ENCODE assay signal across 23 cellular contexts in genomic region chr10:99539820-99540219, GRCh38. TPM values are rescaled to one million over a fixed set of nuclear protein-coding genes. Genes with fewer than 3 reads are reported as not detected.
A peak's percentile ranks its signal among the peaks of the same experiment; 100 is the strongest.
DNase-seq lines count a peak whose midpoint lies in the region; ATAC-seq, FAIRE-seq and TF ChIP-seq lines count a peak whose summit lies in the region.
"Had no signal": no experiment of that assay in that cellular context is flagged by ENCODE, and none has a peak within 500 bp of the region (broad histone marks: within the 10 kb centered on the region; RNA-seq: fewer than 3 reads in every experiment).

No MANE protein-coding gene starts in this region.

- H3K9ac ChIP-seq in endothelial cell of umbilical vein (replicated peaks; ENCODE audit: extremely low read depth, insufficient read depth, low read length), result no peak overlapping the region
- H3K9ac ChIP-seq: GM23248 had no signal

- POLR2A ChIA-PET in endothelial cell of umbilical vein (lab: Charles Lee), result no interaction called here

- H3K4me3 ChIP-seq in endothelial cell of umbilical vein (replicated peaks in 1 of 3; ENCODE audit: insufficient read depth in 1 of 3, low read depth in 1 of 3, low read length in 3 of 3) (no peak overlapping the region), sigmoid colon (no peak overlapping the region), osteoblast (ENCODE audit: insufficient read depth, low read length) (no peak overlapping the region)
- H3K4me3 ChIP-seq: GM23248 had no signal

- peak overlapping the region in 1 of 3 donors; percentile 22 for H3K27ac Mint-ChIP-seq in IgD-negative memory B cell
- H3K27ac Mint-ChIP-seq: CD4-positive, alpha-beta memory T cell; H9 had no signal

- H3K36me3 ChIP-seq in endothelial cell of umbilical vein (ENCODE audit: control insufficient read depth in 2 of 2, extremely low read depth in 1 of 2, insufficient read depth in 2 of 2, low read length in 2 of 2), result no peaks in the 10 kb centered on the region
- H3K36me3 ChIP-seq in sigmoid colon, result peaks cover 0 to 4% (median 0%) of the 10 kb centered on the region in 4 donors
- no peaks in the 10 kb centered on the region for H3K36me3 ChIP-seq in osteoblast (ENCODE audit: insufficient read depth, low read length)
- H3K36me3 ChIP-seq: BE2C had no signal

- no peak for ATAC-seq in GM21619 (IDR thresholded peaks at IDR 0.05; ENCODE audit: unreplicated experiment)

- no peak for TF ChIP-seq CTCF in GM20000 (IDR thresholded peaks at IDR 0.05; ENCODE audit: extremely low read depth, missing control alignments)
- TF ChIP-seq CTCF in endothelial cell of umbilical vein (IDR thresholded peaks at IDR 0.05; ENCODE audit: extremely low read depth in 1 of 2, insufficient read depth in 1 of 2, low read depth in 1 of 2, low read length in 2 of 2), result no peak
- no peak for TF ChIP-seq CTCF in sigmoid colon (IDR thresholded peaks at IDR 0.05)
- TF ChIP-seq CTCF in osteoblast (IDR thresholded peaks at IDR 0.05; ENCODE audit: extremely low read depth, low read depth, low read length), result no peak

- peak; percentile 16 for DNase-seq in GM20000 (ENCODE audit: low spot score)
- no peak for DNase-seq in endothelial cell of umbilical vein (ENCODE audit: low read depth, low spot score)
- DNase-seq in sigmoid colon, result no peak
- DNase-seq in ureter (ENCODE audit: low spot score), result no peak
- no peak for DNase-seq in osteoblast (ENCODE audit: insufficient read length, low spot score, missing footprints)
- no peak for DNase-seq in LoVo (ENCODE audit: low spot score)
- DNase-seq: BE2C; CD4-positive, alpha-beta memory T cell; DMS153; DMS79 treated with DMSO at 0.1 percent for 48 hours; EL; GM23248; KBM-7 had no signal

- 7 to 35% methylated on average over 1 of the region's 1 CpG for WGBS in sigmoid colon, 2 donors

- no peak overlapping the region for H3K27ac ChIP-seq in endothelial cell of umbilical vein (ENCODE audit: insufficient read depth, low read depth, low read length)
- H3K27ac ChIP-seq in sigmoid colon, result peak overlapping the region in 3 of 4 donors; percentile 94 to 95 (median 94)
- no peak overlapping the region for H3K27ac ChIP-seq in osteoblast (ENCODE audit: low read depth, low read length)
- H3K27ac ChIP-seq: C4-2B, GM23248 had no signal

- H3K27me3 Mint-ChIP-seq in IgD-negative memory B cell, result peaks cover 67% of the 10 kb centered on the region

- TF ChIP-seq POLR2A in endothelial cell of umbilical vein (IDR thresholded peaks at IDR 0.05; ENCODE audit: low read depth, low read length) (no peak), sigmoid colon (IDR thresholded peaks at IDR 0.05) (no peak)

- BruUV-seq in endothelial cell of umbilical vein (replicated peaks; lab: Mats Ljungman, UMichigan), result no TSS peak

- no peaks in the 10 kb centered on the region for H3K4me1 ChIP-seq in endothelial cell of umbilical vein (ENCODE audit: control insufficient read depth, extremely low read depth, insufficient read depth, low read length)
- peaks cover 0 to 40% (median 25%) of the 10 kb centered on the region in 4 donors for H3K4me1 ChIP-seq in sigmoid colon
- no peaks in the 10 kb centered on the region for H3K4me1 ChIP-seq in osteoblast (ENCODE audit: insufficient read depth, low read length)
- H3K4me1 ChIP-seq: BE2C had no signal

- H2AFZ ChIP-seq in endothelial cell of umbilical vein (ENCODE audit: low read depth, low read length) (no peak overlapping the region), osteoblast (ENCODE audit: low read length) (no peak overlapping the region)
- H2AFZ ChIP-seq: GM23248 had no signal

- intact Hi-C loops in endothelial cell of umbilical vein (cut with micrococcal nuclease), result no loop called here
- intact Hi-C loops in sigmoid colon (cut with DNase I), result loop anchor here (5.0 kb wide), 1 partner anchor 108 kb away; the partner anchor contains the start of gene GOT1

- no peaks in the 10 kb centered on the region for H3K9me1 ChIP-seq in endothelial cell of umbilical vein (replicated peaks; ENCODE audit: control insufficient read depth, extremely low read depth, insufficient read depth, low read length)

- H3K4me2 ChIP-seq in endothelial cell of umbilical vein (ENCODE audit: insufficient read depth, low read length) (no peak overlapping the region), osteoblast (ENCODE audit: insufficient read depth, low read length) (no peak overlapping the region)

- H3K4me1 Mint-ChIP-seq in IgD-negative memory B cell, result peaks cover 7 to 18% (median 15%) of the 10 kb centered on the region in 3 donors

- CTCF ChIA-PET in endothelial cell of umbilical vein (lab: Charles Lee), result interaction anchor here (1.3 to 1.8 kb wide), 2 partner anchors 104 to 147 kb away, joined by 3 to 8 read pairs; no protein-coding TSS in a partner anchor

- H3K79me2 ChIP-seq in endothelial cell of umbilical vein (ENCODE audit: control insufficient read depth, insufficient read depth, low read length), result no peaks in the 10 kb centered on the region
- no peaks in the 10 kb centered on the region for H3K79me2 ChIP-seq in osteoblast (ENCODE audit: insufficient read depth, low read length)

- H3K9me3 ChIP-seq in endothelial cell of umbilical vein (replicated peaks; ENCODE audit: control insufficient read depth, insufficient read depth, low read length) (no peaks in the 10 kb centered on the region), sigmoid colon (no peaks in the 10 kb centered on the region), osteoblast (ENCODE audit: low read depth, low read length) (peaks cover 2% of the 10 kb centered on the region)
- H3K9me3 ChIP-seq: A549, BE2C had no signal

- no peak for TF ChIP-seq EP300 in sigmoid colon (IDR thresholded peaks at IDR 0.05)

- H3K27me3 ChIP-seq in endothelial cell of umbilical vein (ENCODE audit: control insufficient read depth in 2 of 2, insufficient read depth in 2 of 2, low read length in 2 of 2) (peaks cover 79 to 88% of the 10 kb centered on the region in 2 experiments), sigmoid colon (peaks cover 0 to 8% (median 0%) of the 10 kb centered on the region in 3 donors), osteoblast (ENCODE audit: insufficient read depth, low read length) (peaks cover 91% of the 10 kb centered on the region)

- H3K4me3 Mint-ChIP-seq in IgD-negative memory B cell, result peak overlapping the region in 3 of 4 donors; percentile 17 to 43 (median 35)

- H3K9me3 Mint-ChIP-seq in IgD-negative memory B cell, result peaks cover 0 to 5% (median 4%) of the 10 kb centered on the region in 3 donors
- H3K9me3 Mint-ChIP-seq: CD4-positive, alpha-beta memory T cell; H9 had no signal

- peaks cover 1% of the 10 kb centered on the region for H3K36me3 Mint-ChIP-seq in IgD-negative memory B cell
- H3K36me3 Mint-ChIP-seq: CD4-positive, alpha-beta memory T cell had no signal

- FAIRE-seq in endothelial cell of umbilical vein (lab: Jason Lieb, UNC), result no peak
- FAIRE-seq: A549, D721Med, G401.6, GM12891 had no signal

- dilution Hi-C loops in endothelial cell of umbilical vein (cut with MboI; ENCODE audit: extremely low pct_ligation_motif_present, low sequenced_read_pairs), result no loop called here

- no peaks in the 10 kb centered on the region for H4K20me1 ChIP-seq in endothelial cell of umbilical vein (replicated peaks; ENCODE audit: control insufficient read depth, extremely low read depth, insufficient read depth, low read length)
- H4K20me1 ChIP-seq in osteoblast (ENCODE audit: insufficient read depth, low read length), result no peaks in the 10 kb centered on the region

TF ChIP-seq in endothelial cell of umbilical vein, 7 proteins besides CTCF, POLR2A, EP300 and RAD21:
- TF ChIP-seq MAX (IDR thresholded peaks at IDR 0.05; ENCODE audit: insufficient read depth, insufficient read length), result no peak
- peak; percentile 14 for TF ChIP-seq EZH2 (IDR thresholded peaks at IDR 0.05; ENCODE audit: borderline replicate concordance, low read depth, low read length, severe bottlenecking)

RNA-seq across cellular contexts. Expression of gene NKX2-3, which starts 7.1 kb away (rescaled TPM):
- polyA plus RNA-seq in IgD-negative memory B cell, result not detected
- total RNA-seq in endothelial cell of umbilical vein, result not detected in 2 replicates
- polyA plus RNA-seq in endothelial cell of umbilical vein, result not detected in 2 replicates
- not detected in 2 replicates for polyA plus RNA-seq in endothelial cell of umbilical vein (2011; cell fraction: cytosol; rRNA removed)
- not detected in 2 replicates for polyA plus RNA-seq in endothelial cell of umbilical vein (2011; cell fraction: nucleus; rRNA removed)
- polyA plus RNA-seq in endothelial cell of umbilical vein (2012), result not detected in 2 replicates
- not detected in 2 replicates for polyA minus RNA-seq in endothelial cell of umbilical vein
- not detected for polyA minus RNA-seq in endothelial cell of umbilical vein (2011; cell fraction: cytosol; rRNA and poly(A)+ RNA removed)
- polyA minus RNA-seq in endothelial cell of umbilical vein (2011; cell fraction: nucleus; rRNA and poly(A)+ RNA removed), result not detected in 2 replicates
- total RNA-seq in sigmoid colon, result 10 to 100 TPM; 32.4 to 49.9 (median 34.1) TPM
- 1 to 10 TPM; 5.8 to 8.9 (median 7.2) TPM for polyA plus RNA-seq in sigmoid colon
- total RNA-seq in ureter, result not detected
- total RNA-seq in osteoblast, result not detected in 2 replicates
- total RNA-seq: CD4-positive, alpha-beta memory T cell; GM23248; H9; HT1080 had no signal
- polyA plus RNA-seq: A549, AG04450, GM23248 had no signal

Comparison
In these comparisons a context has a peak if more than half of its experiments do, and no peak if none do; other contexts are left out.
1. H3K27ac ChIP-seq: peak in sigmoid colon (3 of 4); none in endothelial cell of umbilical vein (single experiment) and osteoblast (single experiment).
2. RNA of gene NKX2-3, which starts 7.1 kb away (total RNA-seq): 32.4 to 49.9 TPM in sigmoid colon; not detected in endothelial cell of umbilical vein, not detected in ureter (single experiment) and not detected in osteoblast; every median in the first group is over 10 times any median in the second.